In genomic region chr14:74713395-74713735, GRCh38 we compare ENCODE assay signal across 8 cellular contexts. TPM values are rescaled to one million over a fixed set of nuclear protein-coding genes. Genes with fewer than 3 reads are reported as not detected.
DNase-seq lines count a peak whose midpoint lies in the region; ATAC-seq and TF ChIP-seq lines count a peak whose summit lies in the region.

No MANE protein-coding gene starts in this region.

- H3K4ac ChIP-seq in mesenchymal stem cell (ENCODE audit: low read depth in 1 of 2, low read length in 2 of 2), result peak overlapping the region in 1 of 2 experiments; percentile 67

- no peak overlapping the region for H4K91ac ChIP-seq in mesenchymal stem cell (ENCODE audit: low read length)

- H3K14ac ChIP-seq in mesenchymal stem cell (ENCODE audit: low read length in 2 of 2), result no peak overlapping the region

- H3K27ac ChIP-seq in heart right ventricle (peak overlapping the region in 9 of 10 donors; percentile 70 to 90 (median 86)), breast epithelium (peak overlapping the region; percentile 92 to 93), mesenchymal stem cell (ENCODE audit: low read length, poor library complexity, severe bottlenecking) (no peak overlapping the region), vagina (peak overlapping the region; percentile 71)

- H3K18ac ChIP-seq in mesenchymal stem cell (ENCODE audit: low read depth in 1 of 2, low read length in 2 of 2), result no peak overlapping the region

- ATAC-seq in heart right ventricle, result peak in 4 of 8 donors; percentile 4 to 25 (median 18)
- ATAC-seq in left cardiac atrium, result no peak
- ATAC-seq in HG03108 (IDR thresholded peaks at IDR 0.05; ENCODE audit: unreplicated experiment), result no peak

- H4K8ac ChIP-seq in mesenchymal stem cell (ENCODE audit: low read length), result no peak overlapping the region

- H3K4me1 ChIP-seq in heart right ventricle, result peaks cover 0 to 53% (median 37%) of the 10 kb centered on the region in 9 donors
- peaks cover 7% of the 10 kb centered on the region in 2 donors for H3K4me1 ChIP-seq in breast epithelium
- peaks cover 2% of the 10 kb centered on the region for H3K4me1 ChIP-seq in mesenchymal stem cell (ENCODE audit: control insufficient read depth, insufficient read depth, low read depth, low read length)
- H3K4me1 ChIP-seq in vagina, result peaks cover 35% of the 10 kb centered on the region

- TF ChIP-seq CTCF in heart right ventricle (IDR thresholded peaks at IDR 0.05), result no peak
- TF ChIP-seq CTCF in breast epithelium (IDR thresholded peaks at IDR 0.05), result no peak
- TF ChIP-seq CTCF in vagina (IDR thresholded peaks at IDR 0.05), result no peak

- no peak overlapping the region for H3K23ac ChIP-seq in mesenchymal stem cell (ENCODE audit: low read length in 2 of 2)

- intact Hi-C loops in heart right ventricle (cut with DNase I), result loop anchor here in 4 of 10 donors (2.0 to 10.0 kb wide), 6 partner anchors 49 to 109 kb away; partner anchors contain the start of genes YLPM1 (in 2 of the 4) and LTBP2 (in 1 of the 4)
- intact Hi-C loops in left cardiac atrium (cut with DNase I), result no loop called here
- intact Hi-C loops in breast epithelium (cut with DNase I; ENCODE audit: low total_unique reads), result no loop called here
- intact Hi-C loops in vagina (cut with DNase I), result loop anchor here (5.0 kb wide), 1 partner anchor 101 kb away; the partner anchor contains the start of gene LTBP2

- H3K4me2 ChIP-seq in mesenchymal stem cell (ENCODE audit: low read length, poor library complexity, severe bottlenecking), result peak overlapping the region; percentile 61

- H3K9me3 ChIP-seq in heart right ventricle (no peaks in the 10 kb centered on the region), breast epithelium (no peaks in the 10 kb centered on the region), mesenchymal stem cell (ENCODE audit: control insufficient read depth, low read length) (no peaks in the 10 kb centered on the region), vagina (no peaks in the 10 kb centered on the region)

- peak overlapping the region; percentile 76 for H2AFZ ChIP-seq in mesenchymal stem cell (ENCODE audit: low read depth, low read length)

- peak overlapping the region; percentile 95 for H3K9ac ChIP-seq in mesenchymal stem cell (ENCODE audit: low read length)

- WGBS in heart right ventricle, 2 donors, result 12 to 14% methylated on average over 6 of the region's 6 CpGs
- 37% methylated on average over 6 of the region's 6 CpGs for WGBS in mesenchymal stem cell

- H3K27me3 ChIP-seq in heart right ventricle, result no peaks in the 10 kb centered on the region
- no peaks in the 10 kb centered on the region for H3K27me3 ChIP-seq in breast epithelium
- H3K27me3 ChIP-seq in mesenchymal stem cell (ENCODE audit: control insufficient read depth in 1 of 2, insufficient read depth in 1 of 2, low read length in 2 of 2), result no peaks in the 10 kb centered on the region
- H3K27me3 ChIP-seq in vagina, result no peaks in the 10 kb centered on the region

- H3K4me3 ChIP-seq in heart right ventricle, result peak overlapping the region; percentile 65 to 93 (median 82)
- peak overlapping the region; percentile 70 to 87 (median 81) for H3K4me3 ChIP-seq in breast epithelium
- peak overlapping the region; percentile 89 to 93 for H3K4me3 ChIP-seq in mesenchymal stem cell (ENCODE audit: insufficient read depth in 1 of 2, low read depth in 1 of 2, low read length in 2 of 2)
- peak overlapping the region; percentile 51 to 67 for H3K4me3 ChIP-seq in vagina

- TF ChIP-seq POLR2A in breast epithelium (IDR thresholded peaks at IDR 0.05) (no peak), vagina (IDR thresholded peaks at IDR 0.05) (no peak)

- H2BK12ac ChIP-seq in mesenchymal stem cell (ENCODE audit: low read length in 2 of 2), result no peak overlapping the region

- H2BK120ac ChIP-seq in mesenchymal stem cell (ENCODE audit: low read depth, low read length), result no peak overlapping the region

- H2AK5ac ChIP-seq in mesenchymal stem cell (ENCODE audit: low read length, severe bottlenecking), result no peak overlapping the region

- H3K36me3 ChIP-seq in heart right ventricle (peaks cover 0 to 39% (median 16%) of the 10 kb centered on the region in 9 donors), breast epithelium (peaks cover 5% of the 10 kb centered on the region), mesenchymal stem cell (ENCODE audit: control insufficient read depth in 1 of 2, insufficient read depth in 2 of 2, low read depth in 1 of 2, low read length in 2 of 2) (peaks cover 8 to 40% of the 10 kb centered on the region in 2 experiments), vagina (peaks cover 0 to 20% of the 10 kb centered on the region in 2 donors)

- no peak for DNase-seq in heart right ventricle
- no peak for DNase-seq in left cardiac atrium
- no peak for DNase-seq in breast epithelium (ENCODE audit: low spot score in 2 of 2)
- no peak for DNase-seq in mesenchymal stem cell
- DNase-seq in vagina (ENCODE audit: extremely low spot score in 2 of 2), result no peak
- DNase-seq in NCI-H1092 (lab: John Stamatoyannopoulos, UW), result no peak
- DNase-seq in RKO (ENCODE audit: low spot score), result no peak

- H2BK5ac ChIP-seq in mesenchymal stem cell (ENCODE audit: low read depth, low read length, poor library complexity, severe bottlenecking), result no peak overlapping the region

- H2BK15ac ChIP-seq in mesenchymal stem cell (ENCODE audit: low read depth, poor library complexity, severe bottlenecking), result no peak overlapping the region

- peaks cover 8% of the 10 kb centered on the region for H3K79me1 ChIP-seq in mesenchymal stem cell (replicated peaks; ENCODE audit: low read length, poor library complexity, severe bottlenecking)

RNA-seq across cellular contexts. Expression of gene FCF1, which starts 0.4 kb away (rescaled TPM):
- total RNA-seq in heart right ventricle (10 to 100 TPM; 31.7 to 45.5 (median 37.2) TPM), left cardiac atrium (10 to 100 TPM; 29.6 to 37.9 TPM), breast epithelium (10 to 100 TPM; 29.4 to 34.6 (median 33.8) TPM), vagina (11.0 TPM)
- polyA plus RNA-seq in heart right ventricle, result 10 to 100 TPM in 1 of 2 donors, 1 to 10 TPM in 1; 3.4 to 20.8 TPM
- 45.6 TPM for polyA plus RNA-seq in mesenchymal stem cell (2013, experiment 1 of 2)
- 44.8 TPM for polyA plus RNA-seq in mesenchymal stem cell (2013, experiment 2 of 2)

RNA-seq across cellular contexts. Expression of gene AREL1, which starts 0.5 kb away (rescaled TPM):
- total RNA-seq in heart right ventricle (10 to 100 TPM; 18.1 to 27.2 (median 20.9) TPM), left cardiac atrium (10 to 100 TPM; 18.4 to 25.2 TPM), breast epithelium (10 to 100 TPM; 17.0 to 24.3 (median 24.0) TPM), vagina (32.7 TPM)
- 1 to 10 TPM; 8.8 to 8.9 TPM for polyA plus RNA-seq in heart right ventricle
- polyA plus RNA-seq in mesenchymal stem cell (2013, experiment 1 of 2), result 20.3 TPM
- 20.0 TPM for polyA plus RNA-seq in mesenchymal stem cell (2013, experiment 2 of 2)

RNA-seq across cellular contexts. Expression of gene YLPM1, which starts 49.8 kb away (rescaled TPM):
- total RNA-seq in heart right ventricle, result 10 to 100 TPM; 25.2 to 45.9 (median 37.9) TPM
- polyA plus RNA-seq in heart right ventricle, result 10 to 100 TPM in 1 of 2 donors, 1 to 10 TPM in 1; 8.4 to 20.8 TPM
- total RNA-seq in left cardiac atrium, result 10 to 100 TPM; 28.3 to 31.5 TPM
- total RNA-seq in breast epithelium, result 10 to 100 TPM; 50.9 to 97.0 (median 79.6) TPM
- 23.0 TPM for polyA plus RNA-seq in mesenchymal stem cell (2013, experiment 1 of 2)
- polyA plus RNA-seq in mesenchymal stem cell (2013, experiment 2 of 2), result 21.4 TPM
- total RNA-seq in vagina, result 50.3 TPM
